In genomic region chr7:155217629-155218028, GRCh38 we compare ENCODE assay signal across 1 cellular context.
TF ChIP-seq lines count a peak whose summit lies in the region.

No MANE protein-coding gene starts in this region.

TF ChIP-seq in HCT116, 20 proteins besides CTCF, POLR2A, EP300 and RAD21:
- TF ChIP-seq ZFX (IDR thresholded peaks at IDR 0.05) (no peak), CBX3 (IDR thresholded peaks at IDR 0.05; ENCODE audit: low read depth) (no peak)
